Comparison of ENCODE assay signal across 1 cellular context in genomic region chr19:17654993-17655392, GRCh38.
TF ChIP-seq lines count a peak whose summit lies in the region.

No MANE protein-coding gene starts in this region.

TF ChIP-seq in GM23338, 12 proteins besides CTCF, POLR2A, EP300 and RAD21 (continued from another document):
- TF ChIP-seq ZNF462 (CRISPR knock-in tag; IDR thresholded peaks at IDR 0.05), result no peak
- TF ChIP-seq ZNF114 (CRISPR knock-in tag; IDR thresholded peaks at IDR 0.05), result no peak
- no peak for TF ChIP-seq CREB1 (CRISPR knock-in tag; IDR thresholded peaks at IDR 0.05; ENCODE audit: low read depth)
- no peak for TF ChIP-seq NANOG (IDR thresholded peaks at IDR 0.05; ENCODE audit: borderline replicate concordance)
- no peak for TF ChIP-seq STAT1 (IDR thresholded peaks at IDR 0.05; ENCODE audit: unreplicated experiment)
- TF ChIP-seq, protein P1, sequence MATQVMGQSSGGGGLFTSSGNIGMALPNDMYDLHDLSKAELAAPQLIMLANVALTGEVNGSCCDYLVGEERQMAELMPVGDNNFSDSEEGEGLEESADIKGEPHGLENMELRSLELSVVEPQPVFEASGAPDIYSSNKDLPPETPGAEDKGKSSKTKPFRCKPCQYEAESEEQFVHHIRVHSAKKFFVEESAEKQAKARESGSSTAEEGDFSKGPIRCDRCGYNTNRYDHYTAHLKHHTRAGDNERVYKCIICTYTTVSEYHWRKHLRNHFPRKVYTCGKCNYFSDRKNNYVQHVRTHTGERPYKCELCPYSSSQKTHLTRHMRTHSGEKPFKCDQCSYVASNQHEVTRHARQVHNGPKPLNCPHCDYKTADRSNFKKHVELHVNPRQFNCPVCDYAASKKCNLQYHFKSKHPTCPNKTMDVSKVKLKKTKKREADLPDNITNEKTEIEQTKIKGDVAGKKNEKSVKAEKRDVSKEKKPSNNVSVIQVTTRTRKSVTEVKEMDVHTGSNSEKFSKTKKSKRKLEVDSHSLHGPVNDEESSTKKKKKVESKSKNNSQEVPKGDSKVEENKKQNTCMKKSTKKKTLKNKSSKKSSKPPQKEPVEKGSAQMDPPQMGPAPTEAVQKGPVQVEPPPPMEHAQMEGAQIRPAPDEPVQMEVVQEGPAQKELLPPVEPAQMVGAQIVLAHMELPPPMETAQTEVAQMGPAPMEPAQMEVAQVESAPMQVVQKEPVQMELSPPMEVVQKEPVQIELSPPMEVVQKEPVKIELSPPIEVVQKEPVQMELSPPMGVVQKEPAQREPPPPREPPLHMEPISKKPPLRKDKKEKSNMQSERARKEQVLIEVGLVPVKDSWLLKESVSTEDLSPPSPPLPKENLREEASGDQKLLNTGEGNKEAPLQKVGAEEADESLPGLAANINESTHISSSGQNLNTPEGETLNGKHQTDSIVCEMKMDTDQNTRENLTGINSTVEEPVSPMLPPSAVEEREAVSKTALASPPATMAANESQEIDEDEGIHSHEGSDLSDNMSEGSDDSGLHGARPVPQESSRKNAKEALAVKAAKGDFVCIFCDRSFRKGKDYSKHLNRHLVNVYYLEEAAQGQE (IDR thresholded peaks at IDR 0.05; ENCODE audit: unreplicated experiment), result no peak
- TF ChIP-seq EZH2 (IDR thresholded peaks at IDR 0.05; ENCODE audit: low read depth, unreplicated experiment), result no peak
- TF ChIP-seq ZNF331 (CRISPR knock-in tag; IDR thresholded peaks at IDR 0.05; ENCODE audit: low read depth), result no peak
